ENCODE assay signal across 13 cellular contexts in genomic region chrX:136691028-136691809, GRCh38. TPM values are rescaled to one million over a fixed set of nuclear protein-coding genes. Genes with fewer than 3 reads are reported as not detected.
DNase-seq lines count a peak whose midpoint lies in the region; ATAC-seq, FAIRE-seq and TF ChIP-seq lines count a peak whose summit lies in the region.
"Had no signal": no experiment of that assay in that cellular context is flagged by ENCODE, and none has a peak within 500 bp of the region (broad histone marks: within the 10 kb centered on the region; RNA-seq: fewer than 3 reads in every experiment).

No MANE protein-coding gene starts in this region.

- ATAC-seq in GM18909 (IDR thresholded peaks at IDR 0.05; ENCODE audit: poor library complexity, unreplicated experiment) = peak; percentile 43
- ATAC-seq in RWPE2 (ENCODE audit: low read depth) = peak; percentile 44; the same call in 2 of the 3 replicates
- peak; percentile 81 for ATAC-seq in foreskin keratinocyte
- ATAC-seq in HG02763 (IDR thresholded peaks at IDR 0.05; ENCODE audit: unreplicated experiment) = no peak
- ATAC-seq in right lobe of liver = no peak
- no peak for ATAC-seq in HG02852 (IDR thresholded peaks at IDR 0.05; ENCODE audit: unreplicated experiment)

- peaks cover 10 to 28% of the 10 kb centered on the region in 2 donors for H3K36me3 Mint-ChIP-seq in CD4-positive, alpha-beta memory T cell

- intact Hi-C loops in CD4-positive, alpha-beta memory T cell (cut with micrococcal nuclease) = no loop called here
- intact Hi-C loops in right lobe of liver (cut with DNase I) = no loop called here

- H3K27me3 Mint-ChIP-seq in CD4-positive, alpha-beta memory T cell = no peaks in the 10 kb centered on the region

- POLR2A ChIA-PET in CD4-positive, alpha-beta memory T cell (lab: Charles Lee; ENCODE audit: partially characterized antibody) = interaction anchor here (0.6 to 4.5 kb wide), 12 partner anchors 12 to 105 kb away, joined by 3 to 53 read pairs (median 6); no protein-coding TSS in a partner anchor

- H3K27me3 ChIP-seq in CD4-positive, alpha-beta memory T cell (ENCODE audit: insufficient read depth, low read length) = no peaks in the 10 kb centered on the region
- H3K27me3 ChIP-seq in RWPE2 (ENCODE audit: insufficient read depth, poor library complexity, severe bottlenecking) (no peaks in the 10 kb centered on the region), foreskin keratinocyte (no peaks in the 10 kb centered on the region), right lobe of liver (no peaks in the 10 kb centered on the region)
- H3K27me3 ChIP-seq: SJSA1 had no signal

- H3K27ac ChIP-seq in CD4-positive, alpha-beta memory T cell (ENCODE audit: low read depth, low read length) = peak overlapping the region; percentile 44
- H3K27ac ChIP-seq in RWPE2 (ENCODE audit: poor library complexity, severe bottlenecking) (no peak overlapping the region), foreskin keratinocyte (no peak overlapping the region), right lobe of liver (no peak overlapping the region)
- H3K27ac ChIP-seq: C4-2B, GM23248, SJSA1 had no signal

- peak overlapping the region in 7 of 8 donors; percentile 34 to 85 (median 55) for H3K4me3 Mint-ChIP-seq in CD4-positive, alpha-beta memory T cell

- peak; percentile 39 to 58 (median 50) for DNase-seq in CD4-positive, alpha-beta memory T cell
- no peak for DNase-seq in RWPE2 (ENCODE audit: low spot score)
- peak; percentile 13 to 64 for DNase-seq in foreskin keratinocyte
- DNase-seq in HTR-8/SVneo (ENCODE audit: insufficient read length, low spot score) = no peak
- no peak for DNase-seq in right lobe of liver
- DNase-seq: cerebellar nuclear complex, GM23248, NCI-H1930 had no signal

- peaks cover 88% of the 10 kb centered on the region for H3K4me1 ChIP-seq in CD4-positive, alpha-beta memory T cell (ENCODE audit: insufficient read depth, low read length)
- H3K4me1 ChIP-seq in RWPE2 (ENCODE audit: insufficient read depth, poor library complexity, severe bottlenecking) (no peaks in the 10 kb centered on the region), foreskin keratinocyte (peaks cover 7% of the 10 kb centered on the region), right lobe of liver (no peaks in the 10 kb centered on the region)
- H3K4me1 ChIP-seq: SJSA1 had no signal

- WGBS in right lobe of liver (ENCODE audit: insufficient coverage, low coverage, low lambda C conversion rate, missing lambda C conversion rate) = 45% methylated on average over 3 of the region's 3 CpGs

- no peak for TF ChIP-seq POLR2A in right lobe of liver (IDR thresholded peaks at IDR 0.05)

- CTCF ChIA-PET in CD4-positive, alpha-beta memory T cell (lab: Charles Lee; ENCODE audit: partially characterized antibody) = interaction anchor here (1.0 to 3.5 kb wide), 4 partner anchors 10 to 113 kb away, joined by 3 to 18 read pairs (median 6); no protein-coding TSS in a partner anchor

- no peaks in the 10 kb centered on the region for H3K36me3 ChIP-seq in CD4-positive, alpha-beta memory T cell (ENCODE audit: insufficient read depth, low read length)
- no peaks in the 10 kb centered on the region for H3K36me3 ChIP-seq in RWPE2 (ENCODE audit: low read depth)
- H3K36me3 ChIP-seq in right lobe of liver = no peaks in the 10 kb centered on the region
- H3K36me3 ChIP-seq: SJSA1 had no signal

- H3K27ac Mint-ChIP-seq in CD4-positive, alpha-beta memory T cell = peak overlapping the region; percentile 80 to 99 (median 86)

- no peak for FAIRE-seq in HTR-8/SVneo (lab: Jason Lieb, UNC)

- H3K4me1 Mint-ChIP-seq in CD4-positive, alpha-beta memory T cell = peaks cover 52 to 89% (median 65%) of the 10 kb centered on the region in 4 donors

- no peak overlapping the region for H3K4me3 ChIP-seq in CD4-positive, alpha-beta memory T cell (ENCODE audit: low read length in 2 of 2)
- H3K4me3 ChIP-seq in RWPE2 (ENCODE audit: severe bottlenecking) = no peak overlapping the region
- no peak overlapping the region for H3K4me3 ChIP-seq in right lobe of liver
- H3K4me3 ChIP-seq: GM23248, SJSA1 had no signal

- TF ChIP-seq CTCF in RWPE2 (IDR thresholded peaks at IDR 0.05; ENCODE audit: poor library complexity, severe bottlenecking) (no peak), foreskin keratinocyte (conservative IDR thresholded peaks at IDR 0.05) (no peak), right lobe of liver (IDR thresholded peaks at IDR 0.05) (no peak)

- no peaks in the 10 kb centered on the region for H3K9me3 ChIP-seq in CD4-positive, alpha-beta memory T cell (ENCODE audit: control insufficient read depth in 1 of 2, low read length in 2 of 2)
- H3K9me3 ChIP-seq in RWPE2 (ENCODE audit: severe bottlenecking) = no peaks in the 10 kb centered on the region
- H3K9me3 ChIP-seq in right lobe of liver = no peaks in the 10 kb centered on the region
- H3K9me3 ChIP-seq: SJSA1 had no signal

- H3K9me3 Mint-ChIP-seq in CD4-positive, alpha-beta memory T cell = peaks cover 0 to 2% (median 0%) of the 10 kb centered on the region in 8 donors

RNA-seq across cellular contexts. Expression of gene CD40LG, which starts 43.3 kb away (rescaled TPM):
- 10 to 100 TPM; 68.4 to 75.0 TPM for total RNA-seq in CD4-positive, alpha-beta memory T cell
- polyA plus RNA-seq in CD4-positive, alpha-beta memory T cell = 100 to 1,000 TPM; 109 to 137 TPM
- total RNA-seq in foreskin keratinocyte = not detected in 2 replicates
- not detected in 2 replicates for polyA plus RNA-seq in foreskin keratinocyte
- total RNA-seq in right lobe of liver = under 1 TPM in 2 of 6 experiments, not detected in 4; 0.10 to 0.11 TPM
- total RNA-seq: GM23248, SJSA1 had no signal
- polyA plus RNA-seq: GM23248 had no signal

Comparison
In these comparisons a context has a peak if more than half of its experiments do, and no peak if none do; other contexts are left out.
1. DNase-seq: peak in CD4-positive, alpha-beta memory T cell (5 of 5) and foreskin keratinocyte (2 of 2); none in RWPE2 (single experiment), HTR-8/SVneo (single experiment) and right lobe of liver (0 of 3).
2. ATAC-seq: peak in GM18909 (single experiment), RWPE2 (single experiment) and foreskin keratinocyte (single experiment); none in HG02763 (single experiment), right lobe of liver (0 of 4) and HG02852 (single experiment).
3. RNA of gene CD40LG, which starts 43.3 kb away (total RNA-seq): 68.4 to 75.0 TPM in CD4-positive, alpha-beta memory T cell; 0.10 to 0.11 TPM in right lobe of liver and not detected in foreskin keratinocyte; every median in the first group is over 10 times any median in the second.